In the genomic region with DNA sequence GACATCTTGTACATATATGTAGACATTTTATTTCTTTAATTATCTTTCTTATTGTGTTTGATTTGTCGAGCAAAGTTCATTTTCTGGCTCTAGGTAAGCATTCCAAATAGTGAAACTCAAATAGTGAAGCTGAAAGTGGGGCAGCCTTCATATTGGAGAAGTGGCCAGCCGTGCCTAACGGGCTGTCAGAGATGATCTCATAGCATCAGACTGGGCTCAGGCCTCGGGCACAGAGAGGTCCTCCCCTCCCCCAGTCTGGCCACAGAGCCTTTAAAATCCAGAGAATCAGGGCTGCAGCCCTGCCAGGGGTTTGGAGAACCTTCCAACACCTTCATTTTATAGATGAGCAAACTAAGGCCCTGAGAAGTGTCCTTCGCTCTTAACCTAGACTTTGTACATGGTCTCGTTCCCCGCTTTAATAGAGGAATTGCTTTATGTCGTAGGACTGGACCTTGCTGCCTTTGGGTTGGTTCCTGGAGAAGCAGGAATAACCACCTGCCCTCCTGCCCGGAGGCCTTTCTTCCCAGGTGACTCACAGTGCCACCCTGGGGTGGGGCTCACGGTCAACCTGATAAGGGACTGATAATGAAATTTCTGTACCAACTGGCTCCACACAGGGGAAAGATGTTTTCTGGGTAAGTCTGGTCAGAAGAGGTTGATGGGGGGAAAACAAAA, we compare ENCODE assay signal across 12 cellular contexts. TPM values are rescaled to one million over a fixed set of nuclear protein-coding genes. Genes with fewer than 3 reads are reported as not detected.
DNase-seq lines count a peak whose midpoint lies in the region; ATAC-seq and TF ChIP-seq lines count a peak whose summit lies in the region.
"Had no signal": no experiment of that assay in that cellular context is flagged by ENCODE, and none has a peak within 500 bp of the region (broad histone marks: within the 10 kb centered on the region; RNA-seq: fewer than 3 reads in every experiment).

No MANE protein-coding gene starts in this region.

- H3K36me3 Mint-ChIP-seq in immature natural killer cell, result no peaks in the 10 kb centered on the region

- no peaks in the 10 kb centered on the region for H3K4me1 Mint-ChIP-seq in immature natural killer cell

- peaks cover 1 to 5% (median 4%) of the 10 kb centered on the region in 3 donors for H3K27me3 Mint-ChIP-seq in immature natural killer cell (ENCODE audit: low read depth in 3 of 3)
- H3K27me3 Mint-ChIP-seq: activated CD4-positive, alpha-beta T cell treated with anti-CD3 and anti-CD28 coated beads for 36 hours had no signal

- no peak overlapping the region for H3K27ac Mint-ChIP-seq in immature natural killer cell
- H3K27ac Mint-ChIP-seq: activated CD4-positive, alpha-beta T cell treated with anti-CD3 and anti-CD28 coated beads for 36 hours had no signal

- no peaks in the 10 kb centered on the region for H3K36me3 ChIP-seq in gastrocnemius medialis

- DNase-seq in EH (ENCODE audit: low read depth) (peak; percentile 29), SW480 (ENCODE audit: low spot score) (peak; percentile 62), hypothalamus (lab: John Stamatoyannopoulos, UW) (peak in 29 of 51 donors; percentile 16 to 77 (median 49)), gastrocnemius medialis (no peak), immature natural killer cell (no peak), HuH-7 (ENCODE audit: low spot score) (no peak), erythroblast (lab: John Stamatoyannopoulos, UW) (no peak)
- DNase-seq: activated CD4-positive, alpha-beta T cell treated with anti-CD3 and anti-CD28 coated beads for 36 hours; DND-41; KBM-7; stimulated activated naive CD4-positive, alpha-beta T cell had no signal

- H3K27me3 ChIP-seq in gastrocnemius medialis, result no peaks in the 10 kb centered on the region

- no peaks in the 10 kb centered on the region for H3K9me3 Mint-ChIP-seq in immature natural killer cell

- peak overlapping the region; percentile 84 to 95 (median 88) for H3K27ac ChIP-seq in gastrocnemius medialis

- no peak for TF ChIP-seq CTCF in gastrocnemius medialis (IDR thresholded peaks at IDR 0.05 in 4 of 5, conservative IDR thresholded peaks at IDR 0.05 in 1 of 5)

- H3K9me3 ChIP-seq in gastrocnemius medialis, result no peaks in the 10 kb centered on the region

- no peak overlapping the region for H3K4me3 Mint-ChIP-seq in immature natural killer cell
- H3K4me3 Mint-ChIP-seq: activated CD4-positive, alpha-beta T cell treated with anti-CD3 and anti-CD28 coated beads for 36 hours had no signal

- in situ Hi-C loops in gastrocnemius medialis (cut with MboI; ENCODE audit: low sequenced_read_pairs in 4 of 4), result no loop called here

- peaks cover 82 to 90% of the 10 kb centered on the region in 2 donors for H3K4me1 ChIP-seq in gastrocnemius medialis

- TF ChIP-seq POLR2A in gastrocnemius medialis (IDR thresholded peaks at IDR 0.05) (no peak), erythroblast (IDR thresholded peaks at IDR 0.05; ENCODE audit: low read length) (no peak)

- no peak overlapping the region for H3K4me3 ChIP-seq in gastrocnemius medialis

- intact Hi-C loops in gastrocnemius medialis (cut with DNase I; ENCODE audit: low total_unique reads), result no loop called here

- ATAC-seq in gastrocnemius medialis (peak; percentile 44 to 64), HG03095 (IDR thresholded peaks at IDR 0.05; ENCODE audit: unreplicated experiment) (no peak)
- ATAC-seq: activated CD4-positive, alpha-beta T cell treated with anti-CD3 and anti-CD28 coated beads for 36 hours had no signal

RNA-seq across cellular contexts. Expression of gene TSPAN15, which starts 7.3 kb away (rescaled TPM):
- total RNA-seq in gastrocnemius medialis, result 10 to 100 TPM in 2 of 4 donors, 1 to 10 TPM in 2; 7.9 to 21.0 (median 11.8) TPM
- polyA plus RNA-seq in immature natural killer cell, result 1 to 10 TPM in 1 of 3 donors, under 1 TPM in 1, not detected in 1; 0.39 to 2.4 TPM

RNA-seq across cellular contexts. Expression of gene TACR2, which starts 41.8 kb away (rescaled TPM):
- total RNA-seq in gastrocnemius medialis, result under 1 TPM in 2 of 4 donors, not detected in 2; 0.36 to 0.49 TPM
- under 1 TPM; 0.22 to 0.96 (median 0.26) TPM for polyA plus RNA-seq in immature natural killer cell
- total RNA-seq: activated CD4-positive, alpha-beta T cell treated with anti-CD3 and anti-CD28 coated beads for 36 hours had no signal

Comparison
In these comparisons a context has a peak if more than half of its experiments do, and no peak if none do; other contexts are left out.
1. DNase-seq: peak in EH (single experiment), SW480 (single experiment) and hypothalamus (29 of 51); none in gastrocnemius medialis (0 of 2), immature natural killer cell (0 of 3), HuH-7 (single experiment) and erythroblast (0 of 2).